ENCODE assay signal across 1 cellular context in genomic region chr2:37585982-37586621, GRCh38.
TF ChIP-seq lines count a peak whose summit lies in the region.

No MANE protein-coding gene starts in this region.

TF ChIP-seq in GM12878, 131 proteins besides CTCF, POLR2A, EP300 and RAD21 (continued from another document and continues in another):
- TF ChIP-seq CUX1 (IDR thresholded peaks at IDR 0.05; ENCODE audit: insufficient replicate concordance, low read depth, low read length) (no peak), HDAC6 (IDR thresholded peaks at IDR 0.05; ENCODE audit: unreplicated experiment) (no peak), ZNF622 (IDR thresholded peaks at IDR 0.05) (no peak), CHD2 (IDR thresholded peaks at IDR 0.05; ENCODE audit: borderline replicate concordance, low read depth, low read length) (no peak), LARP7 (IDR thresholded peaks at IDR 0.05) (no peak), ZNF384 (IDR thresholded peaks at IDR 0.05; ENCODE audit: borderline replicate concordance, low read depth, low read length) (no peak), KDM1A (IDR thresholded peaks at IDR 0.05; ENCODE audit: borderline replicate concordance) (no peak), IRF4 (IDR thresholded peaks at IDR 0.05; ENCODE audit: low read depth, low read length) (no peak), ZNF687 (IDR thresholded peaks at IDR 0.05) (0 out of 2 replicates have a peak, but pooled peaks have one; percentile 71), PKNOX1 (IDR thresholded peaks at IDR 0.05) (no peak), NKRF (conservative IDR thresholded peaks at IDR 0.05) (no peak), MLLT1 (IDR thresholded peaks at IDR 0.05) (no peak), CBX3 (IDR thresholded peaks at IDR 0.05; ENCODE audit: borderline replicate concordance, low read depth) (no peak), RELB (IDR thresholded peaks at IDR 0.05; ENCODE audit: low read depth) (no peak), MTA3 (IDR thresholded peaks at IDR 0.05; ENCODE audit: borderline replicate concordance, low read length) (no peak), E2F4 (IDR thresholded peaks at IDR 0.05; ENCODE audit: low read depth, low read length) (no peak), MAX (IDR thresholded peaks at IDR 0.05; ENCODE audit: low read depth, low read length) (no peak), ATF3 (IDR thresholded peaks at IDR 0.05; ENCODE audit: borderline replicate concordance, extremely low read depth, low read depth, low read length) (no peak), E2F8 (IDR thresholded peaks at IDR 0.05; ENCODE audit: low read depth, partially characterized antibody) (no peak), USF1 (IDR thresholded peaks at IDR 0.05; ENCODE audit: borderline replicate concordance, extremely low read length, insufficient read depth, low read depth, low read length) (no peak), TAF1 (IDR thresholded peaks at IDR 0.05; ENCODE audit: borderline replicate concordance, low read depth, low read length) (no peak), YBX1 (IDR thresholded peaks at IDR 0.05) (no peak), KAT2A (conservative IDR thresholded peaks at IDR 0.05; ENCODE audit: control insufficient read depth, low read depth, low read length) (no peak), FOXK2 (IDR thresholded peaks at IDR 0.05) (no peak)
